ENCODE assay signal across 15 cellular contexts in the genomic region with DNA sequence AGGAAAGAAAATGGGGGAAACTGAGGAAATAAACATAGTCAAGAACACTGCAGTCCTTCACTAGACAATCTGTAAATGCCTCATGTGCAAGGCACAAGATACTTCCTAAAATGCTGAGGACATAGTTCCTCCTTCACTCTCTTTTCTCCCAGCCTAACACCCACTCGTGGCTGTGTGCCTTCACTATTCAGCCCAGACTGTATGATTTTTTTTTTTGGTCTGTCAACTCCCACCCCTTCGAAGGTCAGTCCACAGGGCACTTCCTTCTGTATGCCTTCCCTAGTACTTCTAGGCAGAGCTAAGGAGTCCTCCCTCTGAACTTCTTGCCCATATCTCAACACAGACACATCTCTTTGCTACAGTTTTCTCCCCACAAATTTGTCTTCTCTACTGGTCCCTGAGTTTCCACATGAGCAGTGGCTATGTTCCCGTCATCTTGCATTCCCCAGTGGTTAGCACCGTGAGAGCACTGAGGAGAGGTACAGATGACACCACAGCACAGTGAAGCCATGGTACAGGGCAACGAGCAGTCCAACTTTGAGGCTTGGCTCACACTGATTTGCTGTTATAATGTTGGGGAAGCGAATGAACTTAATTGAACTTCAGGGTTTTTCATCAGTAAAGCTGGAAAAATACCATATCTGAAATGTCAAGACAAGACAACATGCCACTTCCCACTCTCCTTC. TPM values are rescaled to one million over a fixed set of nuclear protein-coding genes. Genes with fewer than 3 reads are reported as not detected.
A peak's percentile ranks its signal among the peaks of the same experiment; 100 is the strongest.
DNase-seq lines count a peak whose midpoint lies in the region; ATAC-seq, FAIRE-seq and TF ChIP-seq lines count a peak whose summit lies in the region.
"Had no signal": no experiment of that assay in that cellular context is flagged by ENCODE, and none has a peak within 500 bp of the region (broad histone marks: within the 10 kb centered on the region; RNA-seq: fewer than 3 reads in every experiment).

No MANE protein-coding gene starts in this region.

- H3K9me3 ChIP-seq in heart right ventricle (no peaks in the 10 kb centered on the region), pancreas (no peaks in the 10 kb centered on the region)

- DNase-seq in CD1c-positive myeloid dendritic cell (ENCODE audit: extremely low spot score) (peak; percentile 83), SKM-1 (lab: John Stamatoyannopoulos, UW; ENCODE audit: unreplicated experiment) (peak; percentile 1), heart right ventricle (no peak), pancreas (no peak), G401 (ENCODE audit: low spot score) (no peak), foreskin fibroblast (no peak)
- no peak for DNase-seq in stimulated activated naive CD4-positive, alpha-beta T cell (lab: John Stamatoyannopoulos, UW)
- DNase-seq: activated CD4-positive, alpha-beta memory T cell treated with anti-CD3 and anti-CD28 coated beads for 36 hours; NCI-H1436 treated with DMSO at 0.1 percent for 48 hours; NCI-H446; stimulated activated CD4-positive, alpha-beta T cell treated with anti-CD3 and anti-CD28 coated beads, Interleukin-15, amount 100 ng/mL, for 24 hours; T-helper 2 cell had no signal

- H3K27ac ChIP-seq in heart right ventricle (peak overlapping the region in 2 of 10 donors; percentile 43 to 57), pancreas (no peak overlapping the region)

- no peak for FAIRE-seq in pancreas (lab: Jason Lieb, UNC)
- FAIRE-seq: GM12891 had no signal

- H3K4me3 ChIP-seq in heart right ventricle (no peak overlapping the region), pancreas (no peak overlapping the region), foreskin fibroblast (ENCODE audit: low read depth in 1 of 2, low read length in 2 of 2) (no peak overlapping the region)

- H3K4me1 ChIP-seq in heart right ventricle (peaks cover 0 to 28% (median 0%) of the 10 kb centered on the region in 9 donors), pancreas (peaks cover 0 to under 1% (median 0%) of the 10 kb centered on the region in 3 donors)

- intact Hi-C loops in heart right ventricle (cut with DNase I) (loop anchor here in 2 of 10 donors (5.0 to 10.0 kb wide), 2 partner anchors 349 to 351 kb away; no protein-coding TSS in a partner anchor), pancreas (cut with DNase I) (no loop called here)

- in situ Hi-C loops in G401 (cut with HindIII; ENCODE audit: low sequenced_read_pairs) = no loop called here

- WGBS in heart right ventricle, 2 donors = 68 to 70% methylated on average over 6 of the region's 6 CpGs
- WGBS in pancreas, 2 donors = 74 to 77% methylated on average over 6 of the region's 6 CpGs

- peak in 7 of 8 donors; percentile 36 to 70 (median 58) for ATAC-seq in heart right ventricle
- ATAC-seq in pancreas = peak in 3 of 4 donors; percentile 24 to 77 (median 61)
- ATAC-seq in HG02763 (IDR thresholded peaks at IDR 0.05; ENCODE audit: unreplicated experiment) = no peak
- ATAC-seq: Panc1 had no signal

- H3K27me3 ChIP-seq in heart right ventricle (no peaks in the 10 kb centered on the region), pancreas (no peaks in the 10 kb centered on the region)

- TF ChIP-seq CTCF in heart right ventricle (IDR thresholded peaks at IDR 0.05) (no peak), pancreas (IDR thresholded peaks at IDR 0.05) (no peak), foreskin fibroblast (IDR thresholded peaks at IDR 0.05; ENCODE audit: low read depth, low read length) (no peak)

- peaks cover 0 to 84% (median 18%) of the 10 kb centered on the region in 9 donors for H3K36me3 ChIP-seq in heart right ventricle
- H3K36me3 ChIP-seq in pancreas = no peaks in the 10 kb centered on the region

RNA-seq across cellular contexts. Expression of a gene that starts 24.1 kb away (rescaled TPM):
- total RNA-seq in heart right ventricle (under 1 TPM in 1 of 10 donors, not detected in 9; 0.18 TPM), pancreas (under 1 TPM in 3 of 6 donors, not detected in 3; 0.06 to 0.25 (median 0.15) TPM)
- polyA plus RNA-seq in heart right ventricle (under 1 TPM; 0.07 to 0.22 TPM), pancreas (under 1 TPM; 0.30 to 0.31 TPM)
- total RNA-seq in G401 (2014; rRNA removed; shearing (Covaris generic)) = not detected in 2 replicates

Comparison
In these comparisons a context has a peak if more than half of its experiments do, and no peak if none do; other contexts are left out.
1. DNase-seq: peak in CD1c-positive myeloid dendritic cell (single experiment) and SKM-1 (single experiment); none in heart right ventricle (0 of 2), pancreas (0 of 6), stimulated activated naive CD4-positive, alpha-beta T cell (0 of 6), G401 (single experiment) and foreskin fibroblast (0 of 2).